Comparison of ENCODE assay signal across 18 cellular contexts in genomic region chr14:31122098-31122611, GRCh38.
A peak's percentile ranks its signal among the peaks of the same experiment; 100 is the strongest.
DNase-seq lines count a peak whose midpoint lies in the region; ATAC-seq, FAIRE-seq and TF ChIP-seq lines count a peak whose summit lies in the region.
"Had no signal": no experiment of that assay in that cellular context is flagged by ENCODE, and none has a peak within 500 bp of the region (broad histone marks: within the 10 kb centered on the region; RNA-seq: fewer than 3 reads in every experiment).

No MANE protein-coding gene starts in this region.

- H2BK15ac ChIP-seq in IMR-90 (ENCODE audit: low read depth, low read length) (no peak overlapping the region), H1 (ENCODE audit: low read length) (peak overlapping the region; percentile 97)

- no peak for ATAC-seq in IMR-90 (ENCODE audit: low read depth)
- ATAC-seq in lower lobe of right lung, result peak; percentile 16 to 50
- ATAC-seq in GM18520 (IDR thresholded peaks at IDR 0.05; ENCODE audit: unreplicated experiment), result no peak
- ATAC-seq: left cardiac atrium had no signal

- H3K79me1 ChIP-seq in IMR-90 (ENCODE audit: low read depth in 1 of 2, low read length in 2 of 2), result peaks cover 17 to 18% of the 10 kb centered on the region in 2 experiments; a peak in 3 of 4 replicates
- H3K79me1 ChIP-seq in H1 (ENCODE audit: low read depth, low read length), result no peaks in the 10 kb centered on the region

- FAIRE-seq in H1 (lab: Jason Lieb, UNC), result no peak
- FAIRE-seq: endothelial cell of umbilical vein, GM18507, RCC 7860 had no signal

- H3K27ac ChIP-seq in IMR-90 (ENCODE audit: insufficient read depth, low read length), result no peak overlapping the region
- H3K27ac ChIP-seq in H1 (ENCODE audit: low read depth, low read length), result no peak overlapping the region
- no peak overlapping the region for H3K27ac ChIP-seq in lower lobe of right lung
- H3K27ac ChIP-seq in colonic mucosa, result no peak overlapping the region
- H3K27ac ChIP-seq: parathyroid adenoma, uterus had no signal

- no peak overlapping the region for H2AFZ ChIP-seq in IMR-90 (replicated peaks; ENCODE audit: low read length, poor library complexity)
- no peak overlapping the region for H2AFZ ChIP-seq in H1 (ENCODE audit: low read length)
- H2AFZ ChIP-seq: parathyroid adenoma had no signal

- DNase-seq in GM12865 (ENCODE audit: low read depth), result peak; percentile 5
- peak; percentile 23 for DNase-seq in IMR-90
- DNase-seq in H1 (ENCODE audit: low read depth in 1 of 2, low spot score in 2 of 2), result no peak
- DNase-seq in lower lobe of right lung, result no peak
- no peak for DNase-seq in cortex of kidney (lab: John Stamatoyannopoulos, UW)
- no peak for DNase-seq in C1 segment of cervical spinal cord (lab: John Stamatoyannopoulos, UW)
- DNase-seq in colonic mucosa, result no peak
- DNase-seq: COR-L47, GDM1, hippocampal formation, left cardiac atrium, NCI-H82, uterus had no signal

- H3K9me1 ChIP-seq in IMR-90 (ENCODE audit: insufficient read depth, low read length), result peaks cover 3% of the 10 kb centered on the region

- no peak overlapping the region for H3K23ac ChIP-seq in IMR-90 (ENCODE audit: low read depth, low read length)
- no peak overlapping the region for H3K23ac ChIP-seq in H1 (ENCODE audit: insufficient read length)

- H3K4me2 ChIP-seq in IMR-90 (ENCODE audit: low read depth, low read length), result no peak overlapping the region
- peak overlapping the region in 1 of 2 experiments; percentile 43; a peak in 1 of 4 replicates for H3K4me2 ChIP-seq in H1 (ENCODE audit: insufficient read depth in 1 of 2, low read depth in 2 of 2, low read length in 2 of 2)

- H3K4me3 ChIP-seq in GM12865 (ENCODE audit: low read depth, low read length), result no peak overlapping the region
- H3K4me3 ChIP-seq in IMR-90 (ENCODE audit: insufficient read depth, low read depth, low read length), result no peak overlapping the region
- no peak overlapping the region for H3K4me3 ChIP-seq in H1 (ENCODE audit: extremely low read depth in 1 of 4, insufficient read depth in 2 of 4, low read depth in 3 of 4, low read length in 4 of 4)
- H3K4me3 ChIP-seq in lower lobe of right lung, result no peak overlapping the region
- no peak overlapping the region for H3K4me3 ChIP-seq in colonic mucosa
- H3K4me3 ChIP-seq: uterus had no signal

- no peak overlapping the region for H3K18ac ChIP-seq in IMR-90 (ENCODE audit: low read depth, low read length)
- peak overlapping the region; percentile 89 for H3K18ac ChIP-seq in H1 (ENCODE audit: extremely low read depth, low read length)

- no peak overlapping the region for H2AK9ac ChIP-seq in IMR-90 (replicated peaks; ENCODE audit: low read depth, low read length, poor library complexity)

- H3K9ac ChIP-seq in IMR-90 (ENCODE audit: low read depth, low read length) (no peak overlapping the region), H1 (replicated peaks in 1 of 4; ENCODE audit: extremely low read depth in 1 of 4, low read depth in 3 of 4, low read length in 3 of 4) (no peak overlapping the region), colonic mucosa (ENCODE audit: low read depth in 2 of 2, low read length in 2 of 2) (no peak overlapping the region)
- H3K9ac ChIP-seq: parathyroid adenoma had no signal

- WGBS in IMR-90 (ENCODE audit: extremely low coverage in 2 of 2, insufficient read length in 1 of 2), 2 experiments, result 83% methylated on average over 4 of the region's 8 CpGs; no CpG with 5 or more reads in 1 of the 2 experiments
- WGBS in H1 (ENCODE audit: extremely low coverage in 1 of 2, insufficient coverage in 1 of 2, insufficient read length in 1 of 2, insufficient replicate concordance in 2 of 2, low coverage in 1 of 2, low lambda C conversion rate in 2 of 2, missing lambda C conversion rate in 1 of 2), 2 experiments, result 78% methylated on average over 8 of the region's 8 CpGs; no CpG with 5 or more reads in 1 of the 2 experiments

- CTCF ChIA-PET in IMR-90 (lab: Yijun Ruan, JAX) (interaction anchor here (0.8 kb wide), 1 partner anchor 12 kb away, joined by 3 read pairs; no protein-coding TSS in a partner anchor), H1 (lab: Charles Lee; ENCODE audit: partially characterized antibody) (interaction anchor here (0.9 to 1.0 kb wide), 2 partner anchors 9 to 421 kb away, joined by 3 read pairs; no protein-coding TSS in a partner anchor)

- no peak overlapping the region for H4K8ac ChIP-seq in IMR-90 (ENCODE audit: low read depth in 2 of 2, low read length in 2 of 2)
- H4K8ac ChIP-seq in H1 (ENCODE audit: extremely low read depth, insufficient read depth, low read length), result no peak overlapping the region

- dilution Hi-C loops in IMR-90 (cut with HindIII; ENCODE audit: low sequenced_read_pairs, unreplicated experiment), result no loop called here

- no peaks in the 10 kb centered on the region for H4K20me1 ChIP-seq in IMR-90 (ENCODE audit: insufficient read depth, low read length)
- H4K20me1 ChIP-seq in H1 (replicated peaks in 1 of 2; ENCODE audit: control insufficient read depth in 1 of 2, insufficient read depth in 2 of 2, low read length in 2 of 2), result no peaks in the 10 kb centered on the region

- H4K91ac ChIP-seq in IMR-90 (ENCODE audit: insufficient read depth, low read depth, low read length) (no peak overlapping the region), H1 (replicated peaks; ENCODE audit: insufficient read length, low read length) (peak overlapping the region; percentile 97)

- H3K9me3 ChIP-seq in IMR-90 (ENCODE audit: control insufficient read depth, insufficient read depth, low read length) (no peaks in the 10 kb centered on the region), H1 (ENCODE audit: insufficient read depth in 2 of 2, low read depth in 1 of 2, low read length in 1 of 2) (no peaks in the 10 kb centered on the region), lower lobe of right lung (no peaks in the 10 kb centered on the region), colonic mucosa (no peaks in the 10 kb centered on the region)
- H3K9me3 ChIP-seq: uterus had no signal

- H3K27me3 ChIP-seq in IMR-90 (ENCODE audit: control insufficient read depth, insufficient read depth, low read length) (no peaks in the 10 kb centered on the region), H1 (replicated peaks in 1 of 4; ENCODE audit: control insufficient read depth in 3 of 4, extremely low read depth in 1 of 4, insufficient read depth in 3 of 4, low read length in 3 of 4) (no peaks in the 10 kb centered on the region), lower lobe of right lung (ENCODE audit: low read depth) (no peaks in the 10 kb centered on the region), colonic mucosa (no peaks in the 10 kb centered on the region)
- H3K27me3 ChIP-seq: uterus had no signal

- no peak overlapping the region; the same call in 1 of the 2 replicates for H3K4ac ChIP-seq in IMR-90 (ENCODE audit: low read depth, low read length)
- peak overlapping the region; percentile 97 for H3K4ac ChIP-seq in H1 (replicated peaks; ENCODE audit: insufficient read length, low read depth, low read length)

- H2BK20ac ChIP-seq in IMR-90 (ENCODE audit: low read depth, low read length) (no peak overlapping the region), H1 (ENCODE audit: low read length) (peak overlapping the region; percentile 74)

- TF ChIP-seq CTCF in GM12865 (IDR thresholded peaks at IDR 0.05; ENCODE audit: insufficient read depth, low read depth, low read length, missing control alignments) (no peak), IMR-90 (conservative IDR thresholded peaks at IDR 0.05; ENCODE audit: low read depth, low read length) (no peak), H1 (IDR thresholded peaks at IDR 0.05; ENCODE audit: control extremely low read depth in 1 of 3, insufficient read depth in 1 of 3, low read depth in 1 of 3, low read length in 3 of 3) (no peak), lower lobe of right lung (IDR thresholded peaks at IDR 0.05) (no peak), colonic mucosa (IDR thresholded peaks at IDR 0.05) (no peak)

- BruUV-seq in IMR-90 (replicated peaks; lab: Mats Ljungman, UMichigan), result no TSS peak

- H2BK12ac ChIP-seq in H1 (ENCODE audit: low read depth, low read length), result peak overlapping the region; percentile 100

- TF ChIP-seq POLR2A in IMR-90 (IDR thresholded peaks at IDR 0.05; ENCODE audit: low read depth, low read length), result no peak
- no peak for TF ChIP-seq POLR2A in H1 (IDR thresholded peaks at IDR 0.05; ENCODE audit: control extremely low read depth in 1 of 2, low read depth in 2 of 2, low read length in 2 of 2)

- intact Hi-C loops in IMR-90 (cut with micrococcal nuclease), result loop anchor here (5.0 kb wide), 2 partner anchors 35 to 235 kb away; no protein-coding TSS in a partner anchor
- intact Hi-C loops in lower lobe of right lung (cut with DNase I), result no loop called here
- intact Hi-C loops in colonic mucosa (cut with DNase I), result loop anchor here (10.0 kb wide), 1 partner anchor 233 kb away; no protein-coding TSS in a partner anchor

- no peak overlapping the region for H3K14ac ChIP-seq in IMR-90 (replicated peaks; ENCODE audit: low read depth, low read length)
- H3K14ac ChIP-seq in H1 (ENCODE audit: insufficient read length), result no peak overlapping the region

- H3K4me1 ChIP-seq in IMR-90 (ENCODE audit: control insufficient read depth, insufficient read depth, low read length) (no peaks in the 10 kb centered on the region), H1 (replicated peaks in 1 of 4; ENCODE audit: control insufficient read depth in 3 of 4, insufficient read depth in 4 of 4, low read length in 3 of 4) (peaks cover 3 to 12% (median 7%) of the 10 kb centered on the region in 4 experiments; a peak in 6 of 7 replicates), lower lobe of right lung (no peaks in the 10 kb centered on the region), colonic mucosa (no peaks in the 10 kb centered on the region)
- H3K4me1 ChIP-seq: parathyroid adenoma, uterus had no signal

- no peak overlapping the region for H3K56ac ChIP-seq in IMR-90 (ENCODE audit: extremely low read depth, insufficient read depth, low read length)
- H3K56ac ChIP-seq in H1 (replicated peaks; ENCODE audit: insufficient read length, low read depth, low read length), result peak overlapping the region; percentile 16

- no peak overlapping the region for H4K5ac ChIP-seq in IMR-90 (ENCODE audit: low read depth, low read length)
- no peak overlapping the region for H4K5ac ChIP-seq in H1 (ENCODE audit: insufficient read length, low read depth, low read length)

- H2AK5ac ChIP-seq in IMR-90 (ENCODE audit: low read depth, low read length), result no peak overlapping the region
- H2AK5ac ChIP-seq in H1 (ENCODE audit: low read depth, low read length), result peak overlapping the region; percentile 98; the same call in 1 of the 2 replicates

- POLR2A ChIA-PET in IMR-90 (lab: Charles Lee; ENCODE audit: unreplicated experiment) (no interaction called here), H1 (lab: Charles Lee; ENCODE audit: partially characterized antibody) (interaction anchor here (0.6 to 0.7 kb wide), 2 partner anchors 12 to 20 kb away, joined by 3 read pairs; no protein-coding TSS in a partner anchor)

- TF ChIP-seq RAD21 in IMR-90 (IDR thresholded peaks at IDR 0.05; ENCODE audit: low read length) (no peak), H1 (IDR thresholded peaks at IDR 0.05 in 1 of 2, conservative IDR thresholded peaks at IDR 0.05 in 1 of 2; ENCODE audit: low read depth in 2 of 2, low read length in 2 of 2) (no peak)

- H2BK5ac ChIP-seq in IMR-90 (ENCODE audit: low read depth, low read length, poor library complexity, severe bottlenecking), result no peak overlapping the region
- peak overlapping the region; percentile 91 for H2BK5ac ChIP-seq in H1 (ENCODE audit: low read depth, low read length)

- in situ Hi-C loops in IMR-90 (cut with MboI; ENCODE audit: low sequenced_read_pairs), result no loop called here

- no peak for TF ChIP-seq EP300 in H1 (IDR thresholded peaks at IDR 0.05; ENCODE audit: borderline replicate concordance in 1 of 2, low read depth in 2 of 2, low read length in 2 of 2)

- H2BK120ac ChIP-seq in IMR-90 (ENCODE audit: low read depth, low read length), result no peak overlapping the region
- H2BK120ac ChIP-seq in H1 (replicated peaks; ENCODE audit: low read depth, low read length), result peak overlapping the region; percentile 87

- peaks cover 35% of the 10 kb centered on the region for H3K36me3 ChIP-seq in IMR-90 (ENCODE audit: control insufficient read depth, insufficient read depth, low read length)
- peaks cover 0 to 66% (median 15%) of the 10 kb centered on the region in 4 experiments; a peak in 5 of 8 replicates for H3K36me3 ChIP-seq in H1 (ENCODE audit: control insufficient read depth in 2 of 4, insufficient read depth in 4 of 4, low read length in 3 of 4)
- peaks cover 98% of the 10 kb centered on the region for H3K36me3 ChIP-seq in lower lobe of right lung
- peaks cover 34% of the 10 kb centered on the region for H3K36me3 ChIP-seq in colonic mucosa
- H3K36me3 ChIP-seq: uterus had no signal

- no peaks in the 10 kb centered on the region for H3K23me2 ChIP-seq in H1 (ENCODE audit: low read depth, low read length)

- H3K79me2 ChIP-seq in H1 (ENCODE audit: control insufficient read depth in 1 of 2, insufficient read depth in 2 of 2, low read length in 2 of 2), result no peaks in the 10 kb centered on the region
- H3K79me2 ChIP-seq: parathyroid adenoma had no signal

Comparison
In these comparisons a context has a peak if more than half of its experiments do, and no peak if none do; other contexts are left out.
1. DNase-seq: peak in GM12865 (single experiment) and IMR-90 (single experiment); none in H1 (0 of 2), lower lobe of right lung (single experiment), cortex of kidney (single experiment), C1 segment of cervical spinal cord (0 of 14) and colonic mucosa (single experiment).
2. ATAC-seq: peak in lower lobe of right lung (2 of 2); none in IMR-90 (single experiment) and GM18520 (single experiment).